Comparison of ENCODE assay signal across 8 cellular contexts in genomic region chr1:159780583-159781582, GRCh38. TPM values are rescaled to one million over a fixed set of nuclear protein-coding genes. Genes with fewer than 3 reads are reported as not detected.
DNase-seq lines count a peak whose midpoint lies in the region; ATAC-seq, FAIRE-seq and TF ChIP-seq lines count a peak whose summit lies in the region.

DUSP23 (plus strand) TSS chr1:159780962; CDS start chr1:159781101, 139 bp downstream.

- H3K27ac ChIP-seq in BLaER1 treated with 17β-estradiol and CSF1 and Interleukin-3, amounts not matched to agents 10 nM and 100 nM = no peak within 1 kb of the TSS
- H3K27ac ChIP-seq in HepG2 (ENCODE audit: extremely low read length, insufficient read depth, low read length) = no peak within 1 kb of the TSS

- H3K79me2 ChIP-seq in HepG2 (ENCODE audit: insufficient read depth, low read length) = no peaks in the 10 kb centered on the region

- H2AFZ ChIP-seq in HepG2 (ENCODE audit: low read length) = no peak within 1 kb of the TSS

- TF ChIP-seq POLR2A in HepG2 (IDR thresholded peaks at IDR 0.05; ENCODE audit: insufficient read depth in 1 of 2, low read depth in 2 of 2, low read length in 2 of 2) = no peak

- CTCF ChIA-PET in HepG2 (lab: Yijun Ruan, JAX; ENCODE audit: low intra/inter-chr PET ratio, low total read pairs) = interaction anchor here (1.3 kb wide), 2 partner anchors 110 to 226 kb away, joined by 7 to 9 read pairs; no protein-coding TSS in a partner anchor

- in situ Hi-C loops in HepG2 (cut with HindIII; ENCODE audit: extremely low pct_ligation_motif_present, low pct_unique_long_range_greater_than_20kb) = no loop called here

- 0 out of 2 replicates have a peak, but pooled peaks have one; percentile 13 for TF ChIP-seq RAD21 in HepG2 (CRISPR knock-in tag; IDR thresholded peaks at IDR 0.05)

- peak; percentile 82 for TF ChIP-seq CTCF in HepG2 (CRISPR knock-in tag; IDR thresholded peaks at IDR 0.05)

- H3K36me3 ChIP-seq in BLaER1 treated with 17β-estradiol and CSF1 and Interleukin-3, amounts not matched to agents 10 nM and 100 nM = no peaks in the 10 kb centered on the region
- H3K36me3 ChIP-seq in HepG2 (replicated peaks in 1 of 2; ENCODE audit: control insufficient read depth in 1 of 2, insufficient read depth in 2 of 2, low read length in 2 of 2) = no peaks in the 10 kb centered on the region

- POLR2A ChIA-PET in HepG2 (lab: Yijun Ruan, JAX) = no interaction called here

- 83% methylated on average over 54 of the region's 88 CpGs for WGBS in HepG2 (ENCODE audit: low lambda C conversion rate)

- peak within 1 kb of the TSS in 8 of 10 experiments; percentile 2 to 54 (median 32); a peak in 10 of 20 replicates for H3K4me3 ChIP-seq in BLaER1 treated with 17β-estradiol and CSF1 and Interleukin-3, amounts not matched to agents 10 nM and 100 nM
- H3K4me3 ChIP-seq in HepG2 (replicated peaks in 1 of 3; ENCODE audit: insufficient read depth in 1 of 3, low read depth in 2 of 3, low read length in 3 of 3) = no peak within 1 kb of the TSS

- no TSS peak for BruUV-seq in HepG2 (replicated peaks; lab: Mats Ljungman, UMichigan)

- intact Hi-C loops in HepG2 (cut with micrococcal nuclease; ENCODE audit: unreplicated experiment) = loop anchor here (1.0 kb wide), 1 partner anchor 110 kb away; no protein-coding TSS in a partner anchor

- no peak within 1 kb of the TSS for H3K9ac ChIP-seq in BLaER1 treated with 17β-estradiol and CSF1 and Interleukin-3, amounts not matched to agents 10 nM and 100 nM
- no peak within 1 kb of the TSS for H3K9ac ChIP-seq in HepG2 (ENCODE audit: insufficient read depth, low read depth, low read length)

- ATAC-seq in HG03460 (IDR thresholded peaks at IDR 0.05; ENCODE audit: unreplicated experiment) (peak; percentile 99), HepG2 (peak; percentile 93)

- peak; percentile 15 for FAIRE-seq in HepG2 (lab: Jason Lieb, UNC)

- DNase-seq in GM19240 (ENCODE audit: insufficient read length, low spot score) (peak; percentile 83), NCI-H69 (lab: John Stamatoyannopoulos, UW) (peak; percentile 99), dermis blood vessel endothelial cell (peak; percentile 99), HepG2 (ENCODE audit: low spot score) (peak; percentile 4)
- peak; percentile 95 to 96 for DNase-seq in activated CD4-positive, alpha-beta T cell treated with anti-CD3 and anti-CD28 coated beads, Interleukin-2, amount 50 U/mL, for 48 hours
- DNase-seq in stimulated activated CD4-positive, alpha-beta T cell treated with anti-CD3 and anti-CD28 coated beads, Interleukin-4, amount 100 ng/mL, for 1 hour = peak; percentile 94

- H3K27me3 ChIP-seq in BLaER1 treated with 17β-estradiol and CSF1 and Interleukin-3, amounts not matched to agents 10 nM and 100 nM = peaks cover 0 to 9% (median 4%) of the 10 kb centered on the region in 11 experiments; a peak in 8 of 22 replicates
- no peaks in the 10 kb centered on the region for H3K27me3 ChIP-seq in HepG2 (ENCODE audit: control insufficient read depth in 1 of 2, insufficient read depth in 2 of 2, low read length in 2 of 2)

- no peak for TF ChIP-seq EP300 in HepG2 (IDR thresholded peaks at IDR 0.05; ENCODE audit: low read depth in 2 of 2, low read length in 2 of 2)
- no peak for TF ChIP-seq EP300 in HepG2 (CRISPR knock-in tag; IDR thresholded peaks at IDR 0.05; ENCODE audit: borderline replicate concordance)

- peak within 1 kb of the TSS; percentile 15 to 61 (median 37); a peak in 17 of 22 replicates for H3K4me2 ChIP-seq in BLaER1 treated with 17β-estradiol and CSF1 and Interleukin-3, amounts not matched to agents 10 nM and 100 nM
- no peak within 1 kb of the TSS for H3K4me2 ChIP-seq in HepG2 (ENCODE audit: low read depth, low read length)

- H3K9me3 ChIP-seq in BLaER1 treated with 17β-estradiol and CSF1 and Interleukin-3, amounts not matched to agents 10 nM and 100 nM (replicated peaks in 1 of 11) = peaks cover 0 to 12% (median 10%) of the 10 kb centered on the region in 11 experiments; a peak in 17 of 22 replicates
- H3K9me3 ChIP-seq in HepG2 (ENCODE audit: low read length) = no peaks in the 10 kb centered on the region

- H4K20me1 ChIP-seq in BLaER1 treated with 17β-estradiol and CSF1 and Interleukin-3, amounts not matched to agents 10 nM and 100 nM = no peaks in the 10 kb centered on the region
- H4K20me1 ChIP-seq in HepG2 (ENCODE audit: insufficient read depth, low read length) = no peaks in the 10 kb centered on the region

- peaks cover 0 to 13% (median 0%) of the 10 kb centered on the region in 10 experiments; a peak in 4 of 20 replicates for H3K4me1 ChIP-seq in BLaER1 treated with 17β-estradiol and CSF1 and Interleukin-3, amounts not matched to agents 10 nM and 100 nM
- H3K4me1 ChIP-seq in HepG2 (ENCODE audit: insufficient read depth, low read length) = no peaks in the 10 kb centered on the region

TF ChIP-seq in HepG2, 621 proteins besides CTCF, POLR2A, EP300 and RAD21 (continues in another document):
- peak; percentile 55 for TF ChIP-seq STAG1 (CRISPR knock-in tag; IDR thresholded peaks at IDR 0.05)
- no peak for TF ChIP-seq CSRNP2 (CRISPR knock-in tag; conservative IDR thresholded peaks at IDR 0.05; ENCODE audit: low read depth)
- no peak for TF ChIP-seq HNRNPL (IDR thresholded peaks at IDR 0.05; ENCODE audit: low read depth, low read length)
- no peak for TF ChIP-seq PITX1 (CRISPR knock-in tag; IDR thresholded peaks at IDR 0.05)
- no peak for TF ChIP-seq DNMT3B (CRISPR knock-in tag; conservative IDR thresholded peaks at IDR 0.05)
- TF ChIP-seq ZNF703 (CRISPR knock-in tag; IDR thresholded peaks at IDR 0.05; ENCODE audit: borderline replicate concordance) = no peak
- TF ChIP-seq ZNF350 (CRISPR knock-in tag; IDR thresholded peaks at IDR 0.05; ENCODE audit: borderline replicate concordance, low read depth) = no peak
- TF ChIP-seq, protein P1, sequence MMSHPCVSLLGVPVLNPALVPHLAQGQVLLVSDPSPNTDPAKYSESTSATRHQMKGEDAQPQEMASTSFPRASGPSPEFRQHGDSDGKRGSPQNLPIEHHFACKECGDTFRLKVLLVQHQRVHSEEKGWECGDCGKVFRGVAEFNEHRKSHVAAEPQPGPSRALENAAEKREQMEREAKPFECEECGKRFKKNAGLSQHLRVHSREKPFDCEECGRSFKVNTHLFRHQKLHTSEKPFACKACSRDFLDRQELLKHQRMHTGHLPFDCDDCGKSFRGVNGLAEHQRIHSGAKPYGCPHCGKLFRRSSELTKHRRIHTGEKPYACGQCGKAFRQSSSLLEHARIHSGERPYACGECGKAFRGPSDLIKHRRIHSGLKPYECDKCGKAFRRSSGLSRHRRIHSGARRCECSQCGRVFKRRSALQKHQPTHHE (CRISPR knock-in tag; IDR thresholded peaks at IDR 0.05; ENCODE audit: borderline replicate concordance) = no peak
- no peak for TF ChIP-seq SRSF1 (optimal IDR thresholded peaks at IDR 0.05; ENCODE audit: low read depth, low read length)
- TF ChIP-seq SAP130 (CRISPR knock-in tag; IDR thresholded peaks at IDR 0.05; ENCODE audit: low read depth) = no peak
- no peak for TF ChIP-seq POLR2AphosphoS2 (IDR thresholded peaks at IDR 0.05; ENCODE audit: low read depth, low read length)

RNA-seq across cellular contexts. Expression of gene DUSP23, which starts in this region (rescaled TPM):
- total RNA-seq in dermis blood vessel endothelial cell (29.0 and 47.6 TPM in 2 replicates), HepG2 (2016; rRNA removed; fragmentation: Illumina TruSeq; extraction: Trizol) (not detected in 2 replicates)
- total RNA-seq in HepG2 (2016; cell fraction: cytosol; rRNA removed; fragmentation: Illumina TruSeq; extraction: Trizol; ENCODE audit: low read depth) = not detected in 2 replicates
- total RNA-seq in HepG2 (2016; cell fraction: insoluble cytoplasmic fraction; rRNA removed; fragmentation: Illumina TruSeq; extraction: Trizol) = not detected in 2 replicates
- total RNA-seq in HepG2 (2016; cell fraction: membrane; rRNA removed; fragmentation: Illumina TruSeq; extraction: Trizol) = not detected in 2 replicates
- total RNA-seq in HepG2 (2016; cell fraction: nucleus; rRNA removed; fragmentation: Illumina TruSeq; extraction: Trizol) = not detected in 2 replicates
- not detected in 2 replicates for polyA plus RNA-seq in HepG2 (2011; rRNA removed)
- not detected in 2 replicates for polyA plus RNA-seq in HepG2 (2011; cell fraction: cytosol; rRNA removed)
- polyA plus RNA-seq in HepG2 (2011; cell fraction: nucleus; rRNA removed) = not detected in 2 replicates
- not detected in 2 replicates for polyA plus RNA-seq in HepG2 (2012)
- not detected in 2 replicates for polyA plus RNA-seq in HepG2 (2016; cell fraction: cytosol; fragmentation: Illumina TruSeq; extraction: Trizol; ENCODE audit: low read depth)
- not detected in 2 replicates for polyA plus RNA-seq in HepG2 (2016; cell fraction: insoluble cytoplasmic fraction; fragmentation: Illumina TruSeq; extraction: Trizol; ENCODE audit: low read depth)
- not detected in 2 replicates for polyA plus RNA-seq in HepG2 (2016; cell fraction: membrane; fragmentation: Illumina TruSeq; extraction: Trizol; ENCODE audit: low read depth)
- not detected in 2 replicates for polyA plus RNA-seq in HepG2 (2016; cell fraction: nucleus; fragmentation: Illumina TruSeq; extraction: Trizol; ENCODE audit: insufficient read depth, low read depth)
- not detected in 2 replicates for polyA minus RNA-seq in HepG2 (2011; rRNA and poly(A)+ RNA removed; ENCODE audit: low replicate concordance)
- not detected in 2 replicates for polyA minus RNA-seq in HepG2 (2011; cell fraction: cytosol; rRNA and poly(A)+ RNA removed)
- not detected in 2 replicates for polyA minus RNA-seq in HepG2 (2011; cell fraction: nucleus; rRNA and poly(A)+ RNA removed)

Comparison
In these comparisons a context has a peak if more than half of its experiments do, and no peak if none do; other contexts are left out.
1. RNA of gene DUSP23 (total RNA-seq): 29.0 to 47.6 TPM in dermis blood vessel endothelial cell; not detected in HepG2; every median in the first group is over 10 times any median in the second.
2. Peak in DNase-seq and ATAC-seq in HepG2; RNA of the gene not detected or under 1 TPM.
3. H3K4me3 ChIP-seq: peak in BLaER1 treated with 17β-estradiol and CSF1 and Interleukin-3, amounts not matched to agents 10 nM and 100 nM (8 of 10); none in HepG2 (0 of 3).
4. DNase-seq: peak in every context shown above with its lines; median percentile 99 in NCI-H69; 99 in dermis blood vessel endothelial cell; 96 in activated CD4-positive, alpha-beta T cell treated with anti-CD3 and anti-CD28 coated beads, Interleukin-2, amount 50 U/mL, for 48 hours; 94 in stimulated activated CD4-positive, alpha-beta T cell treated with anti-CD3 and anti-CD28 coated beads, Interleukin-4, amount 100 ng/mL, for 1 hour; 83 in GM19240; 4 in HepG2.